ENCODE assay signal across 34 cellular contexts in the genomic region with DNA sequence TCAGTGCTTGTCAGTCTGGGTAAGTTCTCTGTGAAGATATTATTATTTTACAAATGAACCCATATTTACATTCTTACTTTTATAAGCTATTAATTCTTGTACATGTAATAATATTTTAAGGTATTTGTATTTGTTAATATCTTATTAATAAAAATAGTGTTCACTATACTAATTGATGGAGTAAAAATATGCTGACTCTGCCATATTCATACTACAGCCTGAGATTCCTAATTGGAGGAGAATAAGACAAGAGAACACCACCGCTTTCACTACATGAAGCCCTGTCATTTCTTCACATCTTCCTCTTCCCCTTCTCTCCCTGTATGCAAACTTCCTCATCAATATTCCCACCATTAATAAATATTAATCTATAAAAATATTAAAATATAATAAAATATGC.
"Had no signal": no experiment of that assay in that cellular context is flagged by ENCODE, and none has a peak within 500 bp of the region (broad histone marks: within the 10 kb centered on the region; RNA-seq: fewer than 3 reads in every experiment).

No MANE protein-coding gene starts in this region.

- ATAC-seq: activated naive CD4-positive, alpha-beta T cell treated with anti-CD3 and anti-CD28 coated beads, Interleukin-2, amount 50 U/mL, for 72 hours; activated naive CD8-positive, alpha-beta T cell treated with anti-CD3 and anti-CD28 coated beads, Interleukin-2, amount 50 U/mL, for 24 hours; activated T-cell treated with anti-CD3 and anti-CD28 coated beads, Interleukin-2, amount 50 U/mL, for 4 hours; activated T-cell treated with anti-CD3 and anti-CD28 coated beads, Interleukin-2, amount 50 U/mL, for 72 hours; activated T-helper 17 cell treated with anti-CD3 and anti-CD28 coated beads, Interleukin-2, amount 50 U/mL, for 72 hours; body of pancreas had no signal

- H3K27ac ChIP-seq: adrenal gland, ascending aorta, body of pancreas, brain microvascular endothelial cell, breast epithelium, cardiac muscle cell had no signal

- H3K4me1 ChIP-seq: adrenal gland, ascending aorta, body of pancreas, breast epithelium had no signal

- H3K36me3 ChIP-seq: adrenal gland, ascending aorta, brain microvascular endothelial cell, breast epithelium, cardiac muscle cell had no signal

- H3K4me3 ChIP-seq: adrenal gland, ascending aorta, body of pancreas, breast epithelium, cardiac muscle cell had no signal

- DNase-seq: activated effector memory CD4-positive, alpha-beta T cell treated with anti-CD3 and anti-CD28 coated beads, Interleukin-2, amount 50 U/mL, for 16 hours; activated effector memory CD4-positive, alpha-beta T cell treated with Interleukin-2 at 50 U/mL for 16 hours; activated gamma-delta T cell; activated gamma-delta T cell treated with Interleukin-2 at 50 U/mL for 16 hours; activated naive CD4-positive, alpha-beta T cell; activated naive CD4-positive, alpha-beta T cell treated with anti-CD3 and anti-CD28 coated beads for 36 hours; activated naive CD4-positive, alpha-beta T cell treated with anti-CD3 and anti-CD28 coated beads, Interleukin-2, amount 10 ng/mL, durations not matched to agents 7 days and 5 days; activated naive CD4-positive, alpha-beta T cell treated with anti-CD3 and anti-CD28 coated beads, Interleukin-2, amount 50 U/mL, for 16 hours; activated naive CD4-positive, alpha-beta T cell treated with Interleukin-2 at 50 U/mL for 16 hours; activated naive CD8-positive, alpha-beta T cell treated with anti-CD3 and anti-CD28 coated beads for 36 hours; activated naive CD8-positive, alpha-beta T cell treated with anti-CD3 and anti-CD28 coated beads, Interleukin-2, amount 10 ng/mL, durations not matched to agents 7 days and 5 days; activated naive CD8-positive, alpha-beta T cell treated with anti-CD3 and anti-CD28 coated beads, Interleukin-2, amount 50 U/mL, for 24 hours; activated T-cell treated with anti-CD3 and anti-CD28 coated beads, Interleukin-2, amount 50 U/mL, for 24 hours; activated T-cell treated with anti-CD3 and anti-CD28 coated beads, Interleukin-2, amount 50 U/mL, for 4 hours; activated T-cell treated with anti-CD3 and anti-CD28 coated beads, Interleukin-2, amount 50 U/mL, for 48 hours; activated T-cell treated with anti-CD3 and anti-CD28 coated beads, Interleukin-2, amount 50 U/mL, for 72 hours; adrenal gland; amniotic stem cell; amygdala; anterior cingulate cortex; aorta; body of pancreas; brain microvascular endothelial cell; caudate nucleus; central memory CD4-positive, alpha-beta T cell; cerebellar nuclear complex had no signal

- FAIRE-seq: astrocyte, bronchial epithelial cell, colon had no signal

- H3K9me3 ChIP-seq: adrenal gland, ascending aorta, body of pancreas had no signal

- H3K27me3 ChIP-seq: adrenal gland, ascending aorta, body of pancreas, brain microvascular endothelial cell, breast epithelium, cardiac muscle cell had no signal
